11 cellular contexts compared by ENCODE assay signal in the genomic region with DNA sequence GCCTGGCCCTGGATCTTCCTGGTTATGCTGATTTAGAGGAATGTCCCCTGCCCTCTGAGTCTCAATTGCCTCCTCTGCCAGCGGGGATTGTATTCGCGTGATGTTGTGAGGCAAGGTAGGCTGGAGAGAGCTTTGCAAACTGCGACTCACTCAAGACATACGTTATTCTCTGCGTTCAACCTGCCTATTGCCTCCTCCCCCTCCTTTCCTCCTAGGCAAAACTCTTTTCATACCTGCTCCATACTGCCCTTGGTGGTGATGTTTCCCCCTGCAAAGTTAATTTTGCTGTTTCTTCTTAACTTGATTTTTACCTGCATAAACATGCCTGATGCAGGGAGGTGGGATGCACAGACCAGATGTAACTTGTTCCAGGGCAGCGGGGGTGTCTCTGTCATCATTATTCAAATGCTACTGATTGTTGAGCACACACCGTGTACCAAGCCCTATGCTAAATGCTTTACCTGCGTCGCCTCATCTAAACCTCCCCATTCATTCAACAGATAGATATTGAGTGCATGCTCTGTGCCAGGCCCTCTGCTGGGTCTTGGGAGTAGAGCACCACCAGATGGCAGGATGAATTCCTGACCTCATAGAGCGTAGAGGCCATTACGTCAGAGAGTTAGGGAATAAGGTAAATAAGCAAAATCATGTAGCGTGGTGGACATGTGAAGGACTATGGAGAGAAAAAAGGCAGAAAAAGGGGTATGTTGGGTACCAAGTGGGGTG. TPM values are rescaled to one million over a fixed set of nuclear protein-coding genes. Genes with fewer than 3 reads are reported as not detected.
A peak's percentile ranks its signal among the peaks of the same experiment; 100 is the strongest.
DNase-seq lines count a peak whose midpoint lies in the region; ATAC-seq and TF ChIP-seq lines count a peak whose summit lies in the region.
"Had no signal": no experiment of that assay in that cellular context is flagged by ENCODE, and none has a peak within 500 bp of the region (broad histone marks: within the 10 kb centered on the region; RNA-seq: fewer than 3 reads in every experiment).

No MANE protein-coding gene starts in this region.

- H3K4me3 ChIP-seq in Loucy (ENCODE audit: low read length, poor library complexity, severe bottlenecking) (no peak overlapping the region), brain microvascular endothelial cell (ENCODE audit: low read depth, low read length) (no peak overlapping the region), mesenchymal stem cell (ENCODE audit: insufficient read depth in 1 of 2, low read depth in 1 of 2, low read length in 2 of 2) (no peak overlapping the region), psoas muscle (no peak overlapping the region)

- H3K36me3 ChIP-seq in Loucy (ENCODE audit: insufficient read depth, low read length): no peaks in the 10 kb centered on the region
- no peaks in the 10 kb centered on the region for H3K36me3 ChIP-seq in brain microvascular endothelial cell (replicated peaks)
- no peaks in the 10 kb centered on the region for H3K36me3 ChIP-seq in mesenchymal stem cell (ENCODE audit: control insufficient read depth in 1 of 2, insufficient read depth in 2 of 2, low read depth in 1 of 2, low read length in 2 of 2)
- no peaks in the 10 kb centered on the region for H3K36me3 ChIP-seq in psoas muscle (ENCODE audit: insufficient read depth in 1 of 2, low read depth in 1 of 2)
- H3K36me3 ChIP-seq: neutrophil had no signal

- peaks cover 19% of the 10 kb centered on the region for H3K27me3 Mint-ChIP-seq in osteocyte (ENCODE audit: unreplicated experiment)
- H3K27me3 Mint-ChIP-seq: stimulated activated naive CD8-positive, alpha-beta T cell treated with anti-CD3 and anti-CD28 coated beads, Interleukin-15, Interleukin-2, amounts not matched to agents 100 ng/mL and 50 ng/mL, for 24 hours had no signal

- H3K23ac ChIP-seq in mesenchymal stem cell (ENCODE audit: low read length in 2 of 2): no peak overlapping the region

- H3K27me3 ChIP-seq in Loucy (ENCODE audit: insufficient read depth, low read length, poor library complexity, severe bottlenecking) (no peaks in the 10 kb centered on the region), brain microvascular endothelial cell (replicated peaks) (no peaks in the 10 kb centered on the region), mesenchymal stem cell (ENCODE audit: control insufficient read depth in 1 of 2, insufficient read depth in 1 of 2, low read length in 2 of 2) (peaks cover 31 to 42% of the 10 kb centered on the region in 2 experiments), psoas muscle (ENCODE audit: insufficient read depth in 3 of 3, low read length in 2 of 3) (peaks cover 0 to 2% (median 0%) of the 10 kb centered on the region in 3 donors)
- H3K27me3 ChIP-seq: neutrophil had no signal

- H3K4ac ChIP-seq in mesenchymal stem cell (ENCODE audit: low read depth in 1 of 2, low read length in 2 of 2): no peak overlapping the region

- CTCF ChIA-PET in GM10248 (lab: Yijun Ruan, JAX): no interaction called here

- POLR2A ChIA-PET in GM10248 (lab: Yijun Ruan, JAX): no interaction called here

- H3K4me2 ChIP-seq in Loucy (ENCODE audit: low read depth, low read length, poor library complexity, severe bottlenecking): no peak overlapping the region
- no peak overlapping the region for H3K4me2 ChIP-seq in mesenchymal stem cell (ENCODE audit: low read length, poor library complexity, severe bottlenecking)

- no peaks in the 10 kb centered on the region for H3K9me3 Mint-ChIP-seq in osteocyte (ENCODE audit: unreplicated experiment)

- no peak overlapping the region for H3K18ac ChIP-seq in mesenchymal stem cell (ENCODE audit: low read depth in 1 of 2, low read length in 2 of 2)

- peak; percentile 3 for TF ChIP-seq CTCF in GM10248 (IDR thresholded peaks at IDR 0.05; ENCODE audit: control extremely low read depth, extremely low read depth, low read depth, missing control alignments)
- TF ChIP-seq CTCF in Loucy (conservative IDR thresholded peaks at IDR 0.05; ENCODE audit: low read length): peak; percentile 52; the same call in 1 of the 2 replicates
- TF ChIP-seq CTCF in brain microvascular endothelial cell (IDR thresholded peaks at IDR 0.05; ENCODE audit: low read depth, low read length, missing control alignments): peak; percentile 32
- TF ChIP-seq CTCF in osteocyte (IDR thresholded peaks at IDR 0.05): no peak
- TF ChIP-seq CTCF in psoas muscle (IDR thresholded peaks at IDR 0.05): no peak

- no peak overlapping the region for H2BK15ac ChIP-seq in mesenchymal stem cell (ENCODE audit: low read depth, poor library complexity, severe bottlenecking)

- no peaks in the 10 kb centered on the region for H3K79me2 ChIP-seq in Loucy (ENCODE audit: insufficient read depth, low read length)

- 48% methylated on average over 13 of the region's 13 CpGs for WGBS in mesenchymal stem cell
- 55 to 60% (median 58%) methylated on average over 13 of the region's 13 CpGs for WGBS in psoas muscle, 3 donors

- intact Hi-C loops in psoas muscle (cut with DNase I): no loop called here

- no peaks in the 10 kb centered on the region for H4K20me1 ChIP-seq in Loucy (ENCODE audit: insufficient read depth, low read length, poor library complexity, severe bottlenecking)

- no peak overlapping the region for H3K14ac ChIP-seq in mesenchymal stem cell (ENCODE audit: low read length in 2 of 2)

- no peak overlapping the region for H3K27ac Mint-ChIP-seq in osteocyte (ENCODE audit: unreplicated experiment)
- H3K27ac Mint-ChIP-seq: IgD-negative memory B cell; stimulated activated naive CD8-positive, alpha-beta T cell treated with anti-CD3 and anti-CD28 coated beads, Interleukin-15, Interleukin-2, amounts not matched to agents 100 ng/mL and 50 ng/mL, for 24 hours had no signal

- H3K9ac ChIP-seq in Loucy (ENCODE audit: low read depth, low read length, poor library complexity, severe bottlenecking) (no peak overlapping the region), mesenchymal stem cell (ENCODE audit: low read length) (no peak overlapping the region)

- H3K9me3 ChIP-seq in Loucy (ENCODE audit: insufficient read depth, low read depth, low read length) (no peaks in the 10 kb centered on the region), mesenchymal stem cell (ENCODE audit: control insufficient read depth, low read length) (no peaks in the 10 kb centered on the region), psoas muscle (no peaks in the 10 kb centered on the region)
- H3K9me3 ChIP-seq: neutrophil had no signal

- H3K79me1 ChIP-seq in mesenchymal stem cell (replicated peaks; ENCODE audit: low read length, poor library complexity, severe bottlenecking): no peaks in the 10 kb centered on the region

- H2BK5ac ChIP-seq in mesenchymal stem cell (ENCODE audit: low read depth, low read length, poor library complexity, severe bottlenecking): no peak overlapping the region

- in situ Hi-C loops in brain microvascular endothelial cell (cut with HindIII; ENCODE audit: low pct_ligation_motif_present, low sequenced_read_pairs): no loop called here

- no peak overlapping the region for H2AK5ac ChIP-seq in mesenchymal stem cell (ENCODE audit: low read length, severe bottlenecking)

- no peaks in the 10 kb centered on the region for H3K9me2 ChIP-seq in Loucy (replicated peaks; ENCODE audit: low read depth, low read length)

- H3F3A ChIP-seq in Loucy (ENCODE audit: low read depth): no peaks in the 10 kb centered on the region

- H3K4me1 ChIP-seq in Loucy (ENCODE audit: insufficient read depth, low read length, poor library complexity, severe bottlenecking): no peaks in the 10 kb centered on the region
- no peaks in the 10 kb centered on the region for H3K4me1 ChIP-seq in mesenchymal stem cell (ENCODE audit: control insufficient read depth, insufficient read depth, low read depth, low read length)
- no peaks in the 10 kb centered on the region for H3K4me1 ChIP-seq in psoas muscle

- H3K36me3 Mint-ChIP-seq in osteocyte (ENCODE audit: unreplicated experiment): no peaks in the 10 kb centered on the region

- H2BK120ac ChIP-seq in mesenchymal stem cell (ENCODE audit: low read depth, low read length): no peak overlapping the region

- no peak overlapping the region for H4K8ac ChIP-seq in mesenchymal stem cell (ENCODE audit: low read length)

- no peak overlapping the region for H3K27ac ChIP-seq in brain microvascular endothelial cell
- H3K27ac ChIP-seq in mesenchymal stem cell (ENCODE audit: low read length, poor library complexity, severe bottlenecking): no peak overlapping the region
- H3K27ac ChIP-seq in psoas muscle: no peak overlapping the region
- H3K27ac ChIP-seq: neutrophil had no signal

- no peak overlapping the region for H4K91ac ChIP-seq in mesenchymal stem cell (ENCODE audit: low read length)

- no peak overlapping the region for H2BK12ac ChIP-seq in mesenchymal stem cell (ENCODE audit: low read length in 2 of 2)

- ATAC-seq in GM19397 (IDR thresholded peaks at IDR 0.05; ENCODE audit: unreplicated experiment) (no peak), psoas muscle (no peak)

- no peak overlapping the region for H3K4me3 Mint-ChIP-seq in osteocyte (ENCODE audit: unreplicated experiment)
- H3K4me3 Mint-ChIP-seq: IgD-negative memory B cell; stimulated activated naive CD8-positive, alpha-beta T cell treated with anti-CD3 and anti-CD28 coated beads, Interleukin-15, Interleukin-2, amounts not matched to agents 100 ng/mL and 50 ng/mL, for 24 hours had no signal

- no peaks in the 10 kb centered on the region for H3K4me1 Mint-ChIP-seq in osteocyte (ENCODE audit: unreplicated experiment)

- DNase-seq in GM10248 (ENCODE audit: extremely low spot score) (no peak), brain microvascular endothelial cell (no peak), mesenchymal stem cell (peak; percentile 14), osteocyte (ENCODE audit: extremely low spot score, unreplicated experiment) (no peak), NCI-H226 (no peak), psoas muscle (no peak)

- no peak overlapping the region for H2AFZ ChIP-seq in Loucy (ENCODE audit: low read length)
- H2AFZ ChIP-seq in mesenchymal stem cell (ENCODE audit: low read depth, low read length): no peak overlapping the region

RNA-seq across cellular contexts. Expression of a gene that starts 29.0 kb away (rescaled TPM):
- polyA plus RNA-seq in mesenchymal stem cell (2013, experiment 1 of 2): 0.11 TPM
- 0.10 TPM for polyA plus RNA-seq in mesenchymal stem cell (2013, experiment 2 of 2)
- total RNA-seq in osteocyte (not detected in 2 replicates), psoas muscle (under 1 TPM; 0.32 to 0.98 (median 0.62) TPM)
- under 1 TPM; 0.03 to 0.11 (median 0.09) TPM for polyA plus RNA-seq in psoas muscle

Comparison
In these comparisons a context has a peak if more than half of its experiments do, and no peak if none do; other contexts are left out.
1. CTCF ChIP-seq: peak in GM10248 (single experiment), Loucy (single experiment) and brain microvascular endothelial cell (single experiment); none in osteocyte (single experiment) and psoas muscle (single experiment).